Comparison of ENCODE assay signal across 8 cellular contexts in genomic region chr1:203286161-203286984, GRCh38. TPM values are rescaled to one million over a fixed set of nuclear protein-coding genes. Genes with fewer than 3 reads are reported as not detected.
DNase-seq lines count a peak whose midpoint lies in the region; ATAC-seq and TF ChIP-seq lines count a peak whose summit lies in the region.

No MANE protein-coding gene starts in this region.

- no peaks in the 10 kb centered on the region for H3K27me3 ChIP-seq in HL-60 (ENCODE audit: insufficient read depth, poor library complexity, severe bottlenecking)

- no peak for ATAC-seq in stimulated activated naive B cell treated with anti-CD40 and anti-IgM and Interleukin-4, amounts not matched to agents 10 μg/mL and 1 μg/mL and 100 μg/mL, for 72 hours (replicated peaks)
- ATAC-seq in HG03469 (IDR thresholded peaks at IDR 0.05; ENCODE audit: unreplicated experiment) (no peak), GM21825 (IDR thresholded peaks at IDR 0.05; ENCODE audit: unreplicated experiment) (no peak)

- POLR2A ChIA-PET in activated CD4-positive, alpha-beta memory T cell treated with anti-CD3 and anti-CD28 coated beads, Interleukin-2, amount 10 ng/mL, durations not matched to agents 7 days and 5 days (lab: Charles Lee): interaction anchor here (0.8 to 30.4 kb wide), 10 partner anchors 8 to 479 kb away, joined by 3 to 646 read pairs (median 20); partner anchors contain the start of genes BTG2, LAX1 and TMEM183A

- H3K36me3 Mint-ChIP-seq in activated CD4-positive, alpha-beta memory T cell treated with anti-CD3 and anti-CD28 coated beads, Interleukin-2, amount 10 ng/mL, durations not matched to agents 7 days and 5 days (ENCODE audit: low read depth): no peaks in the 10 kb centered on the region
- peaks cover 0 to 12% of the 10 kb centered on the region in 2 donors for H3K36me3 Mint-ChIP-seq in stimulated activated naive B cell treated with anti-CD40 and anti-IgM and Interleukin-4, amounts not matched to agents 10 μg/mL and 1 μg/mL and 100 μg/mL, for 72 hours

- no peaks in the 10 kb centered on the region for H3K9me3 Mint-ChIP-seq in activated CD4-positive, alpha-beta memory T cell treated with anti-CD3 and anti-CD28 coated beads, Interleukin-2, amount 10 ng/mL, durations not matched to agents 7 days and 5 days
- peaks cover 0 to 4% of the 10 kb centered on the region in 2 donors for H3K9me3 Mint-ChIP-seq in stimulated activated naive B cell treated with anti-CD40 and anti-IgM and Interleukin-4, amounts not matched to agents 10 μg/mL and 1 μg/mL and 100 μg/mL, for 72 hours

- peak; percentile 54 to 69 for DNase-seq in HL-60 (ENCODE audit: low read depth in 1 of 2, low spot score in 1 of 2)
- DNase-seq in activated CD4-positive, alpha-beta memory T cell treated with anti-CD3 and anti-CD28 coated beads, Interleukin-2, amount 10 ng/mL, durations not matched to agents 7 days and 5 days: no peak
- peak; percentile 59 to 91 for DNase-seq in hippocampal formation (lab: John Stamatoyannopoulos, UW)
- DNase-seq in stimulated activated naive B cell treated with anti-CD40 and anti-IgM and Interleukin-4, amounts not matched to agents 10 μg/mL and 1 μg/mL and 100 μg/mL, for 72 hours: no peak
- DNase-seq in NCI-H1092 treated with DMSO at 0.1 percent for 48 hours (lab: John Stamatoyannopoulos, UW): no peak
- DNase-seq in NCI-H1436 treated with DMSO at 0.1 percent for 48 hours (lab: John Stamatoyannopoulos, UW): no peak

- no peaks in the 10 kb centered on the region for H3K27me3 Mint-ChIP-seq in activated CD4-positive, alpha-beta memory T cell treated with anti-CD3 and anti-CD28 coated beads, Interleukin-2, amount 10 ng/mL, durations not matched to agents 7 days and 5 days
- no peaks in the 10 kb centered on the region for H3K27me3 Mint-ChIP-seq in stimulated activated naive B cell treated with anti-CD40 and anti-IgM and Interleukin-4, amounts not matched to agents 10 μg/mL and 1 μg/mL and 100 μg/mL, for 72 hours

- no peak for TF ChIP-seq CTCF in HL-60 (IDR thresholded peaks at IDR 0.05; ENCODE audit: insufficient read depth, low read length)

- H3K4me1 Mint-ChIP-seq in activated CD4-positive, alpha-beta memory T cell treated with anti-CD3 and anti-CD28 coated beads, Interleukin-2, amount 10 ng/mL, durations not matched to agents 7 days and 5 days: peaks cover 79% of the 10 kb centered on the region
- H3K4me1 Mint-ChIP-seq in stimulated activated naive B cell treated with anti-CD40 and anti-IgM and Interleukin-4, amounts not matched to agents 10 μg/mL and 1 μg/mL and 100 μg/mL, for 72 hours: peaks cover 75 to 90% of the 10 kb centered on the region in 2 donors

- peak overlapping the region; percentile 32 for H3K4me3 Mint-ChIP-seq in activated CD4-positive, alpha-beta memory T cell treated with anti-CD3 and anti-CD28 coated beads, Interleukin-2, amount 10 ng/mL, durations not matched to agents 7 days and 5 days
- H3K4me3 Mint-ChIP-seq in stimulated activated naive B cell treated with anti-CD40 and anti-IgM and Interleukin-4, amounts not matched to agents 10 μg/mL and 1 μg/mL and 100 μg/mL, for 72 hours: peak overlapping the region; percentile 77 to 79

- peak overlapping the region; percentile 100 for H3K27ac Mint-ChIP-seq in activated CD4-positive, alpha-beta memory T cell treated with anti-CD3 and anti-CD28 coated beads, Interleukin-2, amount 10 ng/mL, durations not matched to agents 7 days and 5 days
- H3K27ac Mint-ChIP-seq in stimulated activated naive B cell treated with anti-CD40 and anti-IgM and Interleukin-4, amounts not matched to agents 10 μg/mL and 1 μg/mL and 100 μg/mL, for 72 hours: peak overlapping the region; percentile 100

- no peak overlapping the region for H3K4me3 ChIP-seq in HL-60 (replicated peaks; ENCODE audit: insufficient read depth, low read length)

- CTCF ChIA-PET in activated CD4-positive, alpha-beta memory T cell treated with anti-CD3 and anti-CD28 coated beads, Interleukin-2, amount 10 ng/mL, durations not matched to agents 7 days and 5 days (lab: Charles Lee): interaction anchor here (0.8 to 12.8 kb wide), 7 partner anchors 9 to 201 kb away, joined by 3 to 187 read pairs (median 7); partner anchors contain the start of gene BTG2

- peak overlapping the region; percentile 92 for H3K27ac ChIP-seq in HL-60 (replicated peaks)

RNA-seq across cellular contexts. Expression of gene BTG2, which starts 18.9 kb away (rescaled TPM):
- 100 to 1,000 TPM; 116 TPM for total RNA-seq in activated CD4-positive, alpha-beta memory T cell treated with anti-CD3 and anti-CD28 coated beads, Interleukin-2, amount 10 ng/mL, durations not matched to agents 7 days and 5 days

RNA-seq across cellular contexts. Expression of gene CHIT1, which starts 56.9 kb away (rescaled TPM):
- under 1 TPM; 0.15 to 0.55 TPM for total RNA-seq in activated CD4-positive, alpha-beta memory T cell treated with anti-CD3 and anti-CD28 coated beads, Interleukin-2, amount 10 ng/mL, durations not matched to agents 7 days and 5 days

Comparison
In these comparisons a context has a peak if more than half of its experiments do, and no peak if none do; other contexts are left out.
1. DNase-seq: peak in HL-60 (2 of 2) and hippocampal formation (2 of 2); none in activated CD4-positive, alpha-beta memory T cell treated with anti-CD3 and anti-CD28 coated beads, Interleukin-2, amount 10 ng/mL, durations not matched to agents 7 days and 5 days (single experiment), stimulated activated naive B cell treated with anti-CD40 and anti-IgM and Interleukin-4, amounts not matched to agents 10 μg/mL and 1 μg/mL and 100 μg/mL, for 72 hours (single experiment), NCI-H1092 treated with DMSO at 0.1 percent for 48 hours (single experiment) and NCI-H1436 treated with DMSO at 0.1 percent for 48 hours (single experiment).